Comparison of ENCODE assay signal across 8 cellular contexts in genomic region chr1:113871597-113872113, GRCh38. TPM values are rescaled to one million over a fixed set of nuclear protein-coding genes. Genes with fewer than 3 reads are reported as not detected.
DNase-seq lines count a peak whose midpoint lies in the region; ATAC-seq and TF ChIP-seq lines count a peak whose summit lies in the region.

Gene PTPN22 (minus strand): TSS chr1:113871712.

- DNase-seq in activated effector memory CD4-positive, alpha-beta T cell treated with anti-CD3 and anti-CD28 coated beads, Interleukin-2, amount 50 U/mL, for 16 hours, result peak; percentile 91
- peak; percentile 41 for DNase-seq in left ventricle myocardium superior
- DNase-seq in stimulated activated CD4-positive, alpha-beta T cell treated with anti-CD3 and anti-CD28 coated beads, TNF-alpha, amount 100 ng/mL, for 4 hours (ENCODE audit: low read depth in 3 of 3), result peak; percentile 42 to 65 (median 58)
- DNase-seq in SHP77 treated with DMSO at 0.1 percent for 48 hours (lab: John Stamatoyannopoulos, UW), result no peak
- DNase-seq in NCI-H69 (lab: John Stamatoyannopoulos, UW), result no peak

- TF ChIP-seq POLR2A in Raji (IDR thresholded peaks at IDR 0.05; ENCODE audit: insufficient read depth, low read depth, low read length), result peak; percentile 97

- peak; percentile 95 for ATAC-seq in GM18867 (IDR thresholded peaks at IDR 0.05; ENCODE audit: unreplicated experiment)
- ATAC-seq in HG02981 (IDR thresholded peaks at IDR 0.05; ENCODE audit: unreplicated experiment), result peak; percentile 89
- peak; percentile 80 for ATAC-seq in left ventricle myocardium superior

- intact Hi-C loops in left ventricle myocardium superior (cut with micrococcal nuclease), result no loop called here

RNA-seq across cellular contexts. Expression of gene PTPN22, which starts in this region (rescaled TPM):
- total RNA-seq in left ventricle myocardium superior, result 0.40 TPM

Comparison
In these comparisons a context has a peak if more than half of its experiments do, and no peak if none do; other contexts are left out.
1. Peak in DNase-seq and ATAC-seq in left ventricle myocardium superior; RNA of the gene not detected or under 1 TPM.
2. DNase-seq: peak in activated effector memory CD4-positive, alpha-beta T cell treated with anti-CD3 and anti-CD28 coated beads, Interleukin-2, amount 50 U/mL, for 16 hours (single experiment) and stimulated activated CD4-positive, alpha-beta T cell treated with anti-CD3 and anti-CD28 coated beads, TNF-alpha, amount 100 ng/mL, for 4 hours (3 of 3); none in SHP77 treated with DMSO at 0.1 percent for 48 hours (single experiment) and NCI-H69 (single experiment).
3. Peak in every context shown above with its lines, with median percentiles within 50 percentile points of each other: ATAC-seq.